8 cellular contexts compared by ENCODE assay signal in genomic region chr2:10810175-10811161, GRCh38. TPM values are rescaled to one million over a fixed set of nuclear protein-coding genes. Genes with fewer than 3 reads are reported as not detected.
DNase-seq lines count a peak whose midpoint lies in the region; ATAC-seq and TF ChIP-seq lines count a peak whose summit lies in the region.

No MANE protein-coding gene starts in this region.

- peak in 1 of 2 donors; percentile 14 for TF ChIP-seq POLR2A in thyroid gland (IDR thresholded peaks at IDR 0.05)

- peak overlapping the region; percentile 89 for H3K27ac Mint-ChIP-seq in WTC11

- 47 to 51% methylated on average over 8 of the region's 8 CpGs for WGBS in thyroid gland, 2 donors

- H3K27me3 Mint-ChIP-seq in WTC11 (ENCODE audit: low read depth), result no peaks in the 10 kb centered on the region

- H3K4me1 Mint-ChIP-seq in WTC11, result peaks cover 39% of the 10 kb centered on the region

- no peak overlapping the region for H3K27ac ChIP-seq in ACC112 (ENCODE audit: low read depth, low read length)
- no peak overlapping the region for H3K27ac ChIP-seq in iPS-18a (ENCODE audit: low read length)
- peak overlapping the region; percentile 10 to 93 (median 86) for H3K27ac ChIP-seq in thyroid gland

- peak overlapping the region; percentile 83 for H3K4me3 ChIP-seq in ACC112 (ENCODE audit: low read depth, low read length)
- H3K4me3 ChIP-seq in iPS-18a (ENCODE audit: low read length), result peak overlapping the region; percentile 89
- H3K4me3 ChIP-seq in thyroid gland (replicated peaks in 1 of 3), result peak overlapping the region in 1 of 3 donors; percentile 81

- ATAC-seq in GM18868 (IDR thresholded peaks at IDR 0.05; ENCODE audit: unreplicated experiment) (peak; percentile 41), HG03439 (IDR thresholded peaks at IDR 0.05; ENCODE audit: unreplicated experiment) (peak; percentile 21), WTC11 (no peak)

- no peak overlapping the region for H2AFZ ChIP-seq in ACC112 (ENCODE audit: low read length, unreplicated experiment)

- peak overlapping the region; percentile 88 for H3K4me3 Mint-ChIP-seq in WTC11

- H3K9me3 Mint-ChIP-seq in WTC11, result no peaks in the 10 kb centered on the region; the same call in 1 of the 2 replicates

- peaks cover 66% of the 10 kb centered on the region for H3K79me2 ChIP-seq in ACC112 (ENCODE audit: control insufficient read depth, insufficient read depth, low read length, unreplicated experiment)

- H3K27me3 ChIP-seq in ACC112 (ENCODE audit: insufficient read depth, low read length) (no peaks in the 10 kb centered on the region), iPS-18a (ENCODE audit: control insufficient read depth, insufficient read depth, low read length) (no peaks in the 10 kb centered on the region), thyroid gland (no peaks in the 10 kb centered on the region)

- H3K4me1 ChIP-seq in ACC112 (ENCODE audit: control insufficient read depth, insufficient read depth, low read length, unreplicated experiment), result peaks cover 16% of the 10 kb centered on the region
- peaks cover 23% of the 10 kb centered on the region for H3K4me1 ChIP-seq in iPS-18a (ENCODE audit: control insufficient read depth, low read depth, low read length)
- peaks cover 20 to 30% of the 10 kb centered on the region in 2 donors for H3K4me1 ChIP-seq in thyroid gland

- intact Hi-C loops in thyroid gland (cut with DNase I), result no loop called here

- H3K36me3 ChIP-seq in ACC112 (ENCODE audit: insufficient read depth, low read length) (no peaks in the 10 kb centered on the region), iPS-18a (ENCODE audit: control insufficient read depth, low read depth, low read length) (peaks cover 3% of the 10 kb centered on the region), thyroid gland (no peaks in the 10 kb centered on the region)

- POLR2A ChIA-PET in WTC11 (lab: Charles Lee), result no interaction called here

- H3K9me3 ChIP-seq in iPS-18a (ENCODE audit: control insufficient read depth, low read depth, low read length) (no peaks in the 10 kb centered on the region), thyroid gland (no peaks in the 10 kb centered on the region)

- TF ChIP-seq CTCF in WTC11 (IDR thresholded peaks at IDR 0.05), result no peak
- no peak for TF ChIP-seq CTCF in thyroid gland (IDR thresholded peaks at IDR 0.05)

- peak overlapping the region; percentile 85 for H3K9ac ChIP-seq in iPS-18a (ENCODE audit: low read length)

- DNase-seq in WTC11 (ENCODE audit: low spot score) (no peak), thyroid gland (no peak), activated gamma-delta T cell treated with Interleukin-2 at 50 U/mL for 16 hours (no peak), NCI-H774 (lab: John Stamatoyannopoulos, UW) (no peak)

- H3K36me3 Mint-ChIP-seq in WTC11, result peaks cover 29% of the 10 kb centered on the region

- CTCF ChIA-PET in WTC11 (lab: Charles Lee), result no interaction called here

TF ChIP-seq in WTC11, 78 proteins besides CTCF, POLR2A, EP300 and RAD21:
- TF ChIP-seq ELF4 (CRISPR knock-in tag; IDR thresholded peaks at IDR 0.05; ENCODE audit: low read depth), result no peak
- no peak for TF ChIP-seq OVOL2 (CRISPR knock-in tag; IDR thresholded peaks at IDR 0.05; ENCODE audit: borderline replicate concordance)
- TF ChIP-seq ATF2 (CRISPR knock-in tag; IDR thresholded peaks at IDR 0.05; ENCODE audit: borderline replicate concordance, low read depth), result no peak
- TF ChIP-seq ZNF138 (CRISPR knock-in tag; conservative IDR thresholded peaks at IDR 0.05), result no peak
- TF ChIP-seq, protein P1, sequence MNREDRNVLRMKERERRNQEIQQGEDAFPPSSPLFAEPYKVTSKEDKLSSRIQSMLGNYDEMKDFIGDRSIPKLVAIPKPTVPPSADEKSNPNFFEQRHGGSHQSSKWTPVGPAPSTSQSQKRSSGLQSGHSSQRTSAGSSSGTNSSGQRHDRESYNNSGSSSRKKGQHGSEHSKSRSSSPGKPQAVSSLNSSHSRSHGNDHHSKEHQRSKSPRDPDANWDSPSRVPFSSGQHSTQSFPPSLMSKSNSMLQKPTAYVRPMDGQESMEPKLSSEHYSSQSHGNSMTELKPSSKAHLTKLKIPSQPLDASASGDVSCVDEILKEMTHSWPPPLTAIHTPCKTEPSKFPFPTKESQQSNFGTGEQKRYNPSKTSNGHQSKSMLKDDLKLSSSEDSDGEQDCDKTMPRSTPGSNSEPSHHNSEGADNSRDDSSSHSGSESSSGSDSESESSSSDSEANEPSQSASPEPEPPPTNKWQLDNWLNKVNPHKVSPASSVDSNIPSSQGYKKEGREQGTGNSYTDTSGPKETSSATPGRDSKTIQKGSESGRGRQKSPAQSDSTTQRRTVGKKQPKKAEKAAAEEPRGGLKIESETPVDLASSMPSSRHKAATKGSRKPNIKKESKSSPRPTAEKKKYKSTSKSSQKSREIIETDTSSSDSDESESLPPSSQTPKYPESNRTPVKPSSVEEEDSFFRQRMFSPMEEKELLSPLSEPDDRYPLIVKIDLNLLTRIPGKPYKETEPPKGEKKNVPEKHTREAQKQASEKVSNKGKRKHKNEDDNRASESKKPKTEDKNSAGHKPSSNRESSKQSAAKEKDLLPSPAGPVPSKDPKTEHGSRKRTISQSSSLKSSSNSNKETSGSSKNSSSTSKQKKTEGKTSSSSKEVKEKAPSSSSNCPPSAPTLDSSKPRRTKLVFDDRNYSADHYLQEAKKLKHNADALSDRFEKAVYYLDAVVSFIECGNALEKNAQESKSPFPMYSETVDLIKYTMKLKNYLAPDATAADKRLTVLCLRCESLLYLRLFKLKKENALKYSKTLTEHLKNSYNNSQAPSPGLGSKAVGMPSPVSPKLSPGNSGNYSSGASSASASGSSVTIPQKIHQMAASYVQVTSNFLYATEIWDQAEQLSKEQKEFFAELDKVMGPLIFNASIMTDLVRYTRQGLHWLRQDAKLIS (CRISPR knock-in tag; IDR thresholded peaks at IDR 0.05; ENCODE audit: borderline replicate concordance), result no peak
- no peak for TF ChIP-seq NFATC4 (CRISPR knock-in tag; IDR thresholded peaks at IDR 0.05)
- TF ChIP-seq GTF2I (CRISPR knock-in tag; conservative IDR thresholded peaks at IDR 0.05), result no peak
- no peak for TF ChIP-seq KAT7 (CRISPR knock-in tag; IDR thresholded peaks at IDR 0.05; ENCODE audit: borderline replicate concordance)
- no peak for TF ChIP-seq HMGA2 (CRISPR knock-in tag; IDR thresholded peaks at IDR 0.05)
- no peak for TF ChIP-seq PRRX2 (CRISPR knock-in tag; IDR thresholded peaks at IDR 0.05)
- no peak for TF ChIP-seq ZNF121 (CRISPR knock-in tag; IDR thresholded peaks at IDR 0.05)
- TF ChIP-seq E2F5 (CRISPR knock-in tag; IDR thresholded peaks at IDR 0.05), result no peak
- TF ChIP-seq GABPB1 (CRISPR knock-in tag; IDR thresholded peaks at IDR 0.05), result no peak
- no peak for TF ChIP-seq SMAD4 (CRISPR knock-in tag; IDR thresholded peaks at IDR 0.05)
- TF ChIP-seq IRF2 (CRISPR knock-in tag; IDR thresholded peaks at IDR 0.05; ENCODE audit: borderline replicate concordance, low read depth), result no peak
- no peak for TF ChIP-seq TEAD4 (CRISPR knock-in tag; IDR thresholded peaks at IDR 0.05)
- TF ChIP-seq NR2C2 (CRISPR knock-in tag; IDR thresholded peaks at IDR 0.05), result no peak

RNA-seq across cellular contexts. Expression of gene PDIA6, which starts 2.1 kb away (rescaled TPM):
- total RNA-seq in WTC11 (2021), result 331 to 344 TPM (median 340 TPM) in 3 replicates
- total RNA-seq in thyroid gland, result 100 to 1,000 TPM; 227 to 540 (median 414) TPM

Comparison
In these comparisons a context has a peak if more than half of its experiments do, and no peak if none do; other contexts are left out.
1. H3K27ac ChIP-seq: peak in thyroid gland (3 of 3); none in ACC112 (single experiment) and iPS-18a (single experiment).